1 cellular context compared by ENCODE assay signal in genomic region chr16:84996365-84996764, GRCh38.
TF ChIP-seq lines count a peak whose summit lies in the region.

No MANE protein-coding gene starts in this region.

TF ChIP-seq in HepG2, 621 proteins besides CTCF, POLR2A, EP300 and RAD21 (continued from another document):
- TF ChIP-seq ATF1 (CRISPR knock-in tag; IDR thresholded peaks at IDR 0.05) (no peak), AFF4 (CRISPR knock-in tag; IDR thresholded peaks at IDR 0.05) (no peak)
TF ChIP-seq in HepG2: peak in this region for 2.
